In genomic region chrX:21943460-21944135, GRCh38 we compare ENCODE assay signal across 2 cellular contexts.
TF ChIP-seq lines count a peak whose summit lies in the region.

No MANE protein-coding gene starts in this region.

TF ChIP-seq in IMR-90, 13 proteins besides CTCF, POLR2A, EP300 and RAD21:
- TF ChIP-seq RCOR1 (IDR thresholded peaks at IDR 0.05; ENCODE audit: insufficient replicate concordance, low read length): no peak
- no peak for TF ChIP-seq MAFK (IDR thresholded peaks at IDR 0.05; ENCODE audit: low read depth, low read length)
- TF ChIP-seq NFE2L2 (IDR thresholded peaks at IDR 0.05; ENCODE audit: low read depth, low read length): no peak
- TF ChIP-seq CEBPB (IDR thresholded peaks at IDR 0.05; ENCODE audit: low read depth, low read length): peak; percentile 19; the same call in 1 of the 2 replicates
- peak; percentile 37; the same call in 1 of the 2 replicates for TF ChIP-seq BHLHE40 (IDR thresholded peaks at IDR 0.05; ENCODE audit: low read depth, low read length)
- TF ChIP-seq ELK1 (IDR thresholded peaks at IDR 0.05; ENCODE audit: borderline replicate concordance, low read depth, low read length): no peak
- no peak for TF ChIP-seq USF2 (IDR thresholded peaks at IDR 0.05; ENCODE audit: low read depth, low read length)
- no peak for TF ChIP-seq MAZ (IDR thresholded peaks at IDR 0.05; ENCODE audit: borderline replicate concordance, low read depth, low read length)
- TF ChIP-seq MXI1 (IDR thresholded peaks at IDR 0.05; ENCODE audit: borderline replicate concordance, low read depth, low read length): no peak
- no peak for TF ChIP-seq SMC3 (IDR thresholded peaks at IDR 0.05; ENCODE audit: low read depth, low read length)
- no peak; the same call in 1 of the 2 replicates for TF ChIP-seq CHD1 (IDR thresholded peaks at IDR 0.05; ENCODE audit: low read depth, low read length)
- peak; percentile 83 for TF ChIP-seq FOS (IDR thresholded peaks at IDR 0.05; ENCODE audit: low read depth, low read length)
- TF ChIP-seq RFX5 (IDR thresholded peaks at IDR 0.05; ENCODE audit: low read depth, low read length): no peak

TF ChIP-seq in K562, 482 proteins besides CTCF, POLR2A, EP300 and RAD21:
- no peak for TF ChIP-seq PML (IDR thresholded peaks at IDR 0.05; ENCODE audit: low read length)
- peak; percentile 26; the same call in 1 of the 2 replicates for TF ChIP-seq FOSL1 (tag; conservative IDR thresholded peaks at IDR 0.05)
